Comparison of ENCODE assay signal across 1 cellular context in the genomic region with DNA sequence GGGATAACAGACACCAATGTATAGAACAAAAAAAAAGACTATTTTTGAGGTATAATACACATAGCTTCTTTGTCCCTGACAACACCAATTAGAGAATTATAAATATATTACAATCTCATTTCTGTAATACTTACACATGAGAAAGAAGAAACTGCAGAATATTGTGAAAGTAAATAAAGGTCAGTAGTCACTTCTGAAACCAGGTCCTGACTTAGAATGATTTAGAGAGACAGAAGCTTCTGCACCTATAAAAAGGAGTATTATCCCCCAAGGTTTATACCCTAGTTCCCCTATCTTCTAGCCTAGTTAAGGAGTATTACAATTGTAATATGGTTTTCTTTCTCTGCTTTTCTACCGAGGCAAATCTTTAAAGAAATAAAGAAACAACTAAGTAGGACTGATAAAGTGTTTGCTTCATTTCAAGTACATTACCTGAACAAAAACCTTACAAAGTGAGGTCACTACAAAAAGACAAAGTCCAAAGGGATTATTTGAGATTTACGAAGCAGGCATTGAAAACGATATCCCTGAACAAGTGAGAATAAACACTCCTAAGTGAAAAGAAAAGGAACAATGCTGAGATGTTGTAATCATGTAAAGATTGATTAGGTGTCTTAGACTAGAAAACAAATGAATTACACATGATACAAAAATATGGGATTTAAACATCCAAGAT.
TF ChIP-seq lines count a peak whose summit lies in the region.

No MANE protein-coding gene starts in this region.

TF ChIP-seq in SK-N-SH, 30 proteins besides CTCF, POLR2A, EP300 and RAD21:
- no peak for TF ChIP-seq POLR2AphosphoS5 (IDR thresholded peaks at IDR 0.05; ENCODE audit: low read depth, low read length)
- TF ChIP-seq NRF1 (IDR thresholded peaks at IDR 0.05; ENCODE audit: low read depth, low read length) = no peak
- TF ChIP-seq, protein P1, sequence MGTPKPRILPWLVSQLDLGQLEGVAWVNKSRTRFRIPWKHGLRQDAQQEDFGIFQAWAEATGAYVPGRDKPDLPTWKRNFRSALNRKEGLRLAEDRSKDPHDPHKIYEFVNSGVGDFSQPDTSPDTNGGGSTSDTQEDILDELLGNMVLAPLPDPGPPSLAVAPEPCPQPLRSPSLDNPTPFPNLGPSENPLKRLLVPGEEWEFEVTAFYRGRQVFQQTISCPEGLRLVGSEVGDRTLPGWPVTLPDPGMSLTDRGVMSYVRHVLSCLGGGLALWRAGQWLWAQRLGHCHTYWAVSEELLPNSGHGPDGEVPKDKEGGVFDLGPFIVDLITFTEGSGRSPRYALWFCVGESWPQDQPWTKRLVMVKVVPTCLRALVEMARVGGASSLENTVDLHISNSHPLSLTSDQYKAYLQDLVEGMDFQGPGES (IDR thresholded peaks at IDR 0.05; ENCODE audit: low read depth, low read length) = no peak
- no peak for TF ChIP-seq YY1 (IDR thresholded peaks at IDR 0.05; ENCODE audit: low read depth)
- no peak for TF ChIP-seq RCOR1 (IDR thresholded peaks at IDR 0.05; ENCODE audit: low read length)
- TF ChIP-seq EZH2phosphoT487 (IDR thresholded peaks at IDR 0.05; ENCODE audit: borderline replicate concordance, low read depth) = no peak
- TF ChIP-seq, protein P2, sequence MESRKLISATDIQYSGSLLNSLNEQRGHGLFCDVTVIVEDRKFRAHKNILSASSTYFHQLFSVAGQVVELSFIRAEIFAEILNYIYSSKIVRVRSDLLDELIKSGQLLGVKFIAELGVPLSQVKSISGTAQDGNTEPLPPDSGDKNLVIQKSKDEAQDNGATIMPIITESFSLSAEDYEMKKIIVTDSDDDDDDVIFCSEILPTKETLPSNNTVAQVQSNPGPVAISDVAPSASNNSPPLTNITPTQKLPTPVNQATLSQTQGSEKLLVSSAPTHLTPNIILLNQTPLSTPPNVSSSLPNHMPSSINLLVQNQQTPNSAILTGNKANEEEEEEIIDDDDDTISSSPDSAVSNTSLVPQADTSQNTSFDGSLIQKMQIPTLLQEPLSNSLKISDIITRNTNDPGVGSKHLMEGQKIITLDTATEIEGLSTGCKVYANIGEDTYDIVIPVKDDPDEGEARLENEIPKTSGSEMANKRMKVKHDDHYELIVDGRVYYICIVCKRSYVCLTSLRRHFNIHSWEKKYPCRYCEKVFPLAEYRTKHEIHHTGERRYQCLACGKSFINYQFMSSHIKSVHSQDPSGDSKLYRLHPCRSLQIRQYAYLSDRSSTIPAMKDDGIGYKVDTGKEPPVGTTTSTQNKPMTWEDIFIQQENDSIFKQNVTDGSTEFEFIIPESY (IDR thresholded peaks at IDR 0.05; ENCODE audit: borderline replicate concordance, low read depth) = no peak
- TF ChIP-seq RXRA (IDR thresholded peaks at IDR 0.05; ENCODE audit: borderline replicate concordance, low read depth) = no peak
